Comparison of ENCODE assay signal across 10 cellular contexts in the genomic region with DNA sequence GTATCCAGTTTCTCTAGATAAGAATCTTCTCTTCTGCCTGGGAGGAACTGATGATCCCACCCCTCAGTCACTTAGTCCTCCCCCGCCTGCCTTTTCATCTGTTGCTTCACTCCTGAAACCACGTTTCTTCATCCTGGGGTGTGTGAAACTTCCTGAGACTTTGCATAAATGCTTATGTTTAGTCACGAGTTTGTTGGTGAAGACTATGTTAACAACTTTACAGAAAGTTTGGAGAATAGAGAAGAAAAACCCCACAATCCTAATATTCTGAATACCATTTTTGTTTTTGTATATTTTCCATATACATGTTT. TPM values are rescaled to one million over a fixed set of nuclear protein-coding genes. Genes with fewer than 3 reads are reported as not detected.
DNase-seq lines count a peak whose midpoint lies in the region; ATAC-seq lines count a peak whose summit lies in the region.
"Had no signal": no experiment of that assay in that cellular context is flagged by ENCODE, and none has a peak within 500 bp of the region (broad histone marks: within the 10 kb centered on the region; RNA-seq: fewer than 3 reads in every experiment).

No MANE protein-coding gene starts in this region.

- ATAC-seq in stimulated activated naive CD8-positive, alpha-beta T cell treated with anti-CD3 and anti-CD28 coated beads, Interleukin-15, Interleukin-2, amounts not matched to agents 100 U/mL and 50 U/mL, for 24 hours: no peak
- no peak for ATAC-seq in GM18517 (IDR thresholded peaks at IDR 0.05; ENCODE audit: unreplicated experiment)
- no peak for ATAC-seq in GM19452 (IDR thresholded peaks at IDR 0.05; ENCODE audit: unreplicated experiment)

- no peak overlapping the region for H3K4me3 ChIP-seq in SJSA1
- H3K4me3 ChIP-seq: MG63 had no signal

- peaks cover 41% of the 10 kb centered on the region for H3K4me1 ChIP-seq in SJSA1 (replicated peaks)

- peaks cover 42% of the 10 kb centered on the region for H3K36me3 Mint-ChIP-seq in stimulated activated naive CD8-positive, alpha-beta T cell treated with anti-CD3 and anti-CD28 coated beads, Interleukin-15, Interleukin-2, amounts not matched to agents 100 ng/mL and 50 ng/mL, for 24 hours (ENCODE audit: low read depth)

- H3K4me1 Mint-ChIP-seq in stimulated activated naive CD8-positive, alpha-beta T cell treated with anti-CD3 and anti-CD28 coated beads, Interleukin-15, Interleukin-2, amounts not matched to agents 100 ng/mL and 50 ng/mL, for 24 hours (ENCODE audit: low read depth): peaks cover 38% of the 10 kb centered on the region

- no peaks in the 10 kb centered on the region for H3K9me3 Mint-ChIP-seq in stimulated activated naive CD8-positive, alpha-beta T cell treated with anti-CD3 and anti-CD28 coated beads, Interleukin-15, Interleukin-2, amounts not matched to agents 100 ng/mL and 50 ng/mL, for 24 hours

- no peaks in the 10 kb centered on the region for H3K9me3 ChIP-seq in SJSA1 (replicated peaks)
- H3K9me3 ChIP-seq: MG63 had no signal

- peak overlapping the region; percentile 36 for H3K27ac Mint-ChIP-seq in stimulated activated naive CD8-positive, alpha-beta T cell treated with anti-CD3 and anti-CD28 coated beads, Interleukin-15, Interleukin-2, amounts not matched to agents 100 ng/mL and 50 ng/mL, for 24 hours

- H3K4me3 Mint-ChIP-seq in stimulated activated naive CD8-positive, alpha-beta T cell treated with anti-CD3 and anti-CD28 coated beads, Interleukin-15, Interleukin-2, amounts not matched to agents 100 ng/mL and 50 ng/mL, for 24 hours: no peak overlapping the region

- peak overlapping the region; percentile 60 for H3K27ac ChIP-seq in SJSA1
- H3K27ac ChIP-seq: VCaP had no signal

- intact Hi-C loops in head of caudate nucleus (cut with DNase I): no loop called here

- no peaks in the 10 kb centered on the region for H3K27me3 ChIP-seq in SJSA1 (replicated peaks)
- H3K27me3 ChIP-seq: MG63 had no signal

- peaks cover 21% of the 10 kb centered on the region for H3K36me3 ChIP-seq in SJSA1
- H3K36me3 ChIP-seq: MG63 had no signal

- DNase-seq in stimulated activated naive CD8-positive, alpha-beta T cell treated with anti-CD3 and anti-CD28 coated beads, Interleukin-15, Interleukin-2, amounts not matched to agents 100 U/mL and 50 U/mL, for 24 hours: no peak
- DNase-seq in SJSA1 (ENCODE audit: low read depth in 1 of 2, low spot score in 2 of 2) (no peak), fibroblast of peridontal ligament (ENCODE audit: extremely low read depth) (peak; percentile 73), head of caudate nucleus (no peak), NCI-H146 (lab: John Stamatoyannopoulos, UW) (no peak)
- DNase-seq: MG63 had no signal

- no peaks in the 10 kb centered on the region for H3K27me3 Mint-ChIP-seq in stimulated activated naive CD8-positive, alpha-beta T cell treated with anti-CD3 and anti-CD28 coated beads, Interleukin-15, Interleukin-2, amounts not matched to agents 100 ng/mL and 50 ng/mL, for 24 hours

RNA-seq across cellular contexts. Expression of a gene that starts 33.2 kb away (rescaled TPM):
- total RNA-seq in SJSA1 (2014; rRNA removed; shearing (Covaris generic)): 32.3 and 53.2 TPM in 2 replicates
